ENCODE assay signal across 1 cellular context in the genomic region with DNA sequence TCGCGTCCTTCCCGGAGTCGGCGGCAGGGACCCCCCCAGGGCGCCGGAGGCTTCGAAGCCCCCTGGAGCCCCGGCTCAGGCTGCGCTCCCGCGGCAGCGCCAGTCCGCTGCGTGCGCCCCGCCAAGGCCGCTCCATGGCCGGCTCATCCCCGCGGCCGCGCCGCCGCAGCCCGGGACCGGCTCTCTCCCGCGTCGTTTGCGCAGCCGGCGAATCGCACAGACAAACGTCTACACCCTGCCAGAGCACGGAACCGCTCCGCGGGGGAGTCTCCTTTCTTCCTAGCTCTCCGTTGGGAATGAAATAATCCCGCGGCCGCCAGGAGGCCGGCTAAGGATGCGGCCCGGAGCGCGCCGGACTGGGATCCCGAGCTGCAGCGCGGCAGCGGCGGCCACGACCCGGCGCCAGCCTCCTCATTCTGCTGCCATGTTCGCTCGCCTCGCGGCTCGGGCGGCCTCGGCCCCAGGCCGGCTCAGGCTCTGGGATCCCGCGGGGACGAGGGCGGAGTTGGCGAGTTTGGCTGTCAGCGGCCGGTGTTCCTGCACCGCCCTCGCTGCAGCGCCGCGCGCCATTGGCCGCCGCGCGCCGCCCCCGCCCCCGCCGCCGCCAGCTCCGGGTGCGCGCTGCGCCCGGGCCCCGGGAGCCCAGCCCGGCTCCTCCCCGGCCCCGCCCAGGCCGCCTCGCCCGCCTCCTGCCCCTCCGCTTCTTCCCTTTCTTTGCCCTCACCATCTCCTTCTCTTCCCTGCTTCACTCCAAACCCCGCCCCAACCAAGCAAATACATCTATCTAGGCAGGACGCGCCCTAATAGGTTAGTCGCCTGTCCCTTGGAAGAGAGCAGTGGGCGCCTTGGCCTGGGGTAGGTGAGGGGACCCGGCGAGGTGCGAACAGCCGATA.
TF ChIP-seq lines count a peak whose summit lies in the region.

Gene GFOD1 (minus strand): TSS at position 479 of the 893 bp plus-strand sequence. CDS start 710 bp downstream, outside the sequence.

TF ChIP-seq in GM12878, 131 proteins besides CTCF, POLR2A, EP300 and RAD21 (continued from another document):
- TF ChIP-seq NRF1 (conservative IDR thresholded peaks at IDR 0.05; ENCODE audit: low read depth, low read length) (no peak), ZNF207 (IDR thresholded peaks at IDR 0.05; ENCODE audit: borderline replicate concordance) (peak; percentile 56; the same call in 1 of the 2 replicates), BACH1 (IDR thresholded peaks at IDR 0.05; ENCODE audit: borderline replicate concordance) (peak; percentile 73), ETV6 (conservative IDR thresholded peaks at IDR 0.05 in 1 of 2, IDR thresholded peaks at IDR 0.05 in 1 of 2; ENCODE audit: borderline replicate concordance in 1 of 2, low read depth in 1 of 2) (no peak), IKZF2 (IDR thresholded peaks at IDR 0.05) (peak in 1 of 2 experiments; percentile 11; a peak in 1 of 4 replicates), NFIC (IDR thresholded peaks at IDR 0.05; ENCODE audit: low read depth, low read length) (no peak), SIN3A (IDR thresholded peaks at IDR 0.05; ENCODE audit: low read depth, low read length) (no peak), TAF1 (IDR thresholded peaks at IDR 0.05; ENCODE audit: borderline replicate concordance, low read depth, low read length) (peak; percentile 69), IKZF1 (conservative IDR thresholded peaks at IDR 0.05) (peak; percentile 84), JUNB (IDR thresholded peaks at IDR 0.05) (no peak), BCL3 (IDR thresholded peaks at IDR 0.05; ENCODE audit: borderline replicate concordance, insufficient read depth, low read depth, low read length, poor library complexity, severe bottlenecking) (no peak), HDAC2 (IDR thresholded peaks at IDR 0.05) (peak; percentile 84), RB1 (IDR thresholded peaks at IDR 0.05; ENCODE audit: borderline replicate concordance) (0 out of 2 replicates have a peak, but pooled peaks have one; percentile 12), E2F4 (IDR thresholded peaks at IDR 0.05; ENCODE audit: low read depth, low read length) (no peak), ZNF622 (IDR thresholded peaks at IDR 0.05) (no peak), YY1 (IDR thresholded peaks at IDR 0.05; ENCODE audit: low read depth, low read length) (peak; percentile 62; the same call in 1 of the 2 replicates), LARP7 (IDR thresholded peaks at IDR 0.05) (peak; percentile 90), EGR1 (IDR thresholded peaks at IDR 0.05; ENCODE audit: borderline replicate concordance in 1 of 2, low read depth in 2 of 2, low read length in 2 of 2) (peak in 1 of 2 experiments; percentile 82; a peak in 1 of 3 replicates), RELA (IDR thresholded peaks at IDR 0.05; ENCODE audit: borderline replicate concordance, partially characterized antibody) (no peak), NR2C1 (IDR thresholded peaks at IDR 0.05) (no peak), TCF12 (IDR thresholded peaks at IDR 0.05; ENCODE audit: low read depth, low read length) (0 out of 2 replicates have a peak, but pooled peaks have one; percentile 4), TCF3 (IDR thresholded peaks at IDR 0.05; ENCODE audit: borderline replicate concordance, insufficient read depth, low read depth, low read length) (0 out of 2 replicates have a peak, but pooled peaks have one; percentile 30), HDAC6 (IDR thresholded peaks at IDR 0.05; ENCODE audit: unreplicated experiment) (peak; percentile 96), MXI1 (IDR thresholded peaks at IDR 0.05; ENCODE audit: low read depth, low read length) (0 out of 2 replicates have a peak, but pooled peaks have one; percentile 7), ZNF592 (IDR thresholded peaks at IDR 0.05) (no peak), DPF2 (IDR thresholded peaks at IDR 0.05) (peak; percentile 64; the same call in 1 of the 2 replicates)
- TF ChIP-seq, protein P1, sequence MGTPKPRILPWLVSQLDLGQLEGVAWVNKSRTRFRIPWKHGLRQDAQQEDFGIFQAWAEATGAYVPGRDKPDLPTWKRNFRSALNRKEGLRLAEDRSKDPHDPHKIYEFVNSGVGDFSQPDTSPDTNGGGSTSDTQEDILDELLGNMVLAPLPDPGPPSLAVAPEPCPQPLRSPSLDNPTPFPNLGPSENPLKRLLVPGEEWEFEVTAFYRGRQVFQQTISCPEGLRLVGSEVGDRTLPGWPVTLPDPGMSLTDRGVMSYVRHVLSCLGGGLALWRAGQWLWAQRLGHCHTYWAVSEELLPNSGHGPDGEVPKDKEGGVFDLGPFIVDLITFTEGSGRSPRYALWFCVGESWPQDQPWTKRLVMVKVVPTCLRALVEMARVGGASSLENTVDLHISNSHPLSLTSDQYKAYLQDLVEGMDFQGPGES (IDR thresholded peaks at IDR 0.05), result no peak
- TF ChIP-seq, protein P2, sequence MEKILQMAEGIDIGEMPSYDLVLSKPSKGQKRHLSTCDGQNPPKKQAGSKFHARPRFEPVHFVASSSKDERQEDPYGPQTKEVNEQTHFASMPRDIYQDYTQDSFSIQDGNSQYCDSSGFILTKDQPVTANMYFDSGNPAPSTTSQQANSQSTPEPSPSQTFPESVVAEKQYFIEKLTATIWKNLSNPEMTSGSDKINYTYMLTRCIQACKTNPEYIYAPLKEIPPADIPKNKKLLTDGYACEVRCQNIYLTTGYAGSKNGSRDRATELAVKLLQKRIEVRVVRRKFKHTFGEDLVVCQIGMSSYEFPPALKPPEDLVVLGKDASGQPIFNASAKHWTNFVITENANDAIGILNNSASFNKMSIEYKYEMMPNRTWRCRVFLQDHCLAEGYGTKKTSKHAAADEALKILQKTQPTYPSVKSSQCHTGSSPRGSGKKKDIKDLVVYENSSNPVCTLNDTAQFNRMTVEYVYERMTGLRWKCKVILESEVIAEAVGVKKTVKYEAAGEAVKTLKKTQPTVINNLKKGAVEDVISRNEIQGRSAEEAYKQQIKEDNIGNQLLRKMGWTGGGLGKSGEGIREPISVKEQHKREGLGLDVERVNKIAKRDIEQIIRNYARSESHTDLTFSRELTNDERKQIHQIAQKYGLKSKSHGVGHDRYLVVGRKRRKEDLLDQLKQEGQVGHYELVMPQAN (conservative IDR thresholded peaks at IDR 0.05), result peak; percentile 75; the same call in 1 of the 2 replicates
